8 cellular contexts compared by ENCODE assay signal in the genomic region with DNA sequence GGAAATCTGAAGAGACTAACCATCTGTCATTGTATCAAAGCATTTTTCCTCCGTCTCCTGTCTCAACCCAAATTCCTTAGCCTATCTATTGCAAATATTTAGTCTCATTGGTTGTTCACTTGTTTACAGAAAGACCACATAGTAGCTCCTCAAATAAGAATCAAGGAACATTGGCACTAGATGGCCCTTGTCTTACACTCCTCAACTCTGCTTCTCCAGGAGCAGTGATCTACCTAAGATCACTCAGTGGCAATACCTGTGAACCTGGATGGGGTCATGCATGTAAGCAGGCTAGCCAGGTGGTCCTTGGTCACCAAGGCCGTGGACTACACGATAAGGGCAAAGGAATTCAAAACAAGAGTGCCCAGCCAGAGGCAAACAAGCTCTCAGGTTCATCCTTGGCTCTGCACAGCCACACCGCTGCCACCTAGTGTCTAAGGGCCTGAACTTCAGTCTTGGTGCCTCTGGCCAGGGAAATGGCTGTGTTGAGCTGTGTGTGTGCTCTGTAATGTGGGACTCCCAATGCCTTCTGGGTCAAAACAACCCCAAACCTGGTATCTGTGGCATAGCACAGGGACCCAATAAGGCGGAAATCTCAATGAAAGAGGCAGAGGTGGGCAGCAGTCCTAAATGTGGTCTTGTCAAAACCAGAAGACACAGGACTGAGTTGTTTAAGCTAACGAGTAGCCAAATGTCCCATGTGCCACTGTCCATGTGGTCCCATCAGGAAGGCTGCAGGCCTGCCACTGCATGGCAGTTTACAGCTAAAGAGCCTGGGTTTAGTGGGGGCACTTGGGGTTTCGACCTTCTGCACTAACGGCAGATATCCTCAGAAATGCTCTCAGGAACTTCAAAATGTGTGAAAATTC. TPM values are rescaled to one million over a fixed set of nuclear protein-coding genes. Genes with fewer than 3 reads are reported as not detected.
DNase-seq lines count a peak whose midpoint lies in the region; ATAC-seq and TF ChIP-seq lines count a peak whose summit lies in the region.

No MANE protein-coding gene starts in this region.

- H3K9me3 ChIP-seq in cardiac muscle cell (ENCODE audit: low read depth): no peaks in the 10 kb centered on the region

- no peaks in the 10 kb centered on the region for H3K4me1 ChIP-seq in cardiac muscle cell (ENCODE audit: low read depth)

- DNase-seq in NCI-H128 (lab: John Stamatoyannopoulos, UW; ENCODE audit: unreplicated experiment): peak; percentile 64
- peak; percentile 82 for DNase-seq in SKM-1 treated with dmso at 0.1 percent for 144 hours (lab: John Stamatoyannopoulos, UW; ENCODE audit: unreplicated experiment)
- DNase-seq in activated naive CD8-positive, alpha-beta T cell treated with anti-CD3 and anti-CD28 coated beads for 36 hours: peak; percentile 69
- peak; percentile 83 to 86 for DNase-seq in cardiac muscle cell (ENCODE audit: low read depth in 1 of 2, low spot score in 1 of 2)
- DNase-seq in putamen (ENCODE audit: low spot score): peak; percentile 70
- no peak for DNase-seq in GF-D8 (lab: John Stamatoyannopoulos, UW)

- no peak overlapping the region for H3K4me3 ChIP-seq in cardiac muscle cell

- H3K27me3 Mint-ChIP-seq in activated naive CD8-positive, alpha-beta T cell treated with anti-CD3 and anti-CD28 coated beads for 36 hours: no peaks in the 10 kb centered on the region

- H3K27me3 ChIP-seq in cardiac muscle cell: no peaks in the 10 kb centered on the region

- H3K27ac ChIP-seq in cardiac muscle cell: peak overlapping the region; percentile 39

- TF ChIP-seq CTCF in cardiac muscle cell (IDR thresholded peaks at IDR 0.05; ENCODE audit: low read depth, low read length): peak; percentile 96

- ATAC-seq in GM18502 (IDR thresholded peaks at IDR 0.05; ENCODE audit: poor library complexity, unreplicated experiment) (peak; percentile 91), HG02798 (IDR thresholded peaks at IDR 0.05; ENCODE audit: poor library complexity, unreplicated experiment) (peak; percentile 86)

- H3K9me3 Mint-ChIP-seq in activated naive CD8-positive, alpha-beta T cell treated with anti-CD3 and anti-CD28 coated beads for 36 hours: no peaks in the 10 kb centered on the region

- H3K27ac Mint-ChIP-seq in activated naive CD8-positive, alpha-beta T cell treated with anti-CD3 and anti-CD28 coated beads for 36 hours: no peak overlapping the region

- H3K36me3 Mint-ChIP-seq in activated naive CD8-positive, alpha-beta T cell treated with anti-CD3 and anti-CD28 coated beads for 36 hours: no peaks in the 10 kb centered on the region

- H3K36me3 ChIP-seq in cardiac muscle cell: peaks cover 5% of the 10 kb centered on the region

- H3K4me3 Mint-ChIP-seq in activated naive CD8-positive, alpha-beta T cell treated with anti-CD3 and anti-CD28 coated beads for 36 hours: no peak overlapping the region

- peaks cover 3% of the 10 kb centered on the region for H3K4me1 Mint-ChIP-seq in activated naive CD8-positive, alpha-beta T cell treated with anti-CD3 and anti-CD28 coated beads for 36 hours

RNA-seq across cellular contexts. Expression of a gene that starts 54.5 kb away (rescaled TPM):
- under 1 TPM; 0.14 to 0.30 TPM for total RNA-seq in activated naive CD8-positive, alpha-beta T cell treated with anti-CD3 and anti-CD28 coated beads for 36 hours
- 15.5 and 17.0 TPM in 2 replicates for total RNA-seq in cardiac muscle cell
- 27.6 and 29.7 TPM in 2 replicates for polyA plus RNA-seq in cardiac muscle cell

Comparison
In these comparisons a context has a peak if more than half of its experiments do, and no peak if none do; other contexts are left out.
1. RNA of a gene that starts 54.5 kb away (total RNA-seq): 15.5 to 17.0 TPM in cardiac muscle cell; 0.14 to 0.30 TPM in activated naive CD8-positive, alpha-beta T cell treated with anti-CD3 and anti-CD28 coated beads for 36 hours; every median in the first group is over 10 times any median in the second.